14 cellular contexts compared by ENCODE assay signal in the genomic region with DNA sequence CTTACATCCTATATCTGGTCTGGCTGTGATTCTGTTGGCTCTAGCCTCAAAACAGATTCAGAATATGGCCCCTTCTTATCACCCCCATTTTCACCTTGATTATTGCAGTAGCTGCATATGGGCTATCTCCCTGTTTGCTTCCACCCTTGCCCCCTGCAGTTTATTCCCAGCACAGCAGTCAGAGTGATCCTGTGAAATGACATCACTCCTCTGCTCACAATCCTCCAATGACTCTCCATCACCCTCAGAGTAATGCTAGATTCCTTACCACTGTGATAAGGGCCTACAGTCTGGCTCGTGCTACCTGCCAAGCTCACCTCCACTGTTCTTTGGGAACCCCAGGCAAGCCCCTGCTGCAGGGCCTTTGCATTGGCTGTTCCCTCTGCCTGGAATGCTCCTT.
DNase-seq lines count a peak whose midpoint lies in the region; ATAC-seq and TF ChIP-seq lines count a peak whose summit lies in the region.
"Had no signal": no experiment of that assay in that cellular context is flagged by ENCODE, and none has a peak within 500 bp of the region (broad histone marks: within the 10 kb centered on the region; RNA-seq: fewer than 3 reads in every experiment).

No MANE protein-coding gene starts in this region.

- no peak overlapping the region for H3K9ac ChIP-seq in neural progenitor cell

- H3K36me3 Mint-ChIP-seq in endothelial cell (ENCODE audit: low read depth, unreplicated experiment) (no peaks in the 10 kb centered on the region), neural progenitor cell (no peaks in the 10 kb centered on the region)

- H3K9me3 Mint-ChIP-seq in endothelial cell (ENCODE audit: unreplicated experiment) (no peaks in the 10 kb centered on the region), neural progenitor cell (no peaks in the 10 kb centered on the region)
- H3K9me3 Mint-ChIP-seq: activated CD8-positive, alpha-beta T cell treated with anti-CD3 and anti-CD28 coated beads for 36 hours had no signal

- H3K4me3 Mint-ChIP-seq in endothelial cell (ENCODE audit: unreplicated experiment) (no peak overlapping the region), neural progenitor cell (no peak overlapping the region)
- H3K4me3 Mint-ChIP-seq: activated CD8-positive, alpha-beta T cell treated with anti-CD3 and anti-CD28 coated beads for 36 hours had no signal

- CTCF ChIA-PET in Panc1 (lab: Charles Lee): interaction anchor here (0.6 to 0.8 kb wide), 2 partner anchors 129 to 1046 kb away, joined by 3 read pairs; no protein-coding TSS in a partner anchor

- H3K4me1 Mint-ChIP-seq in endothelial cell (ENCODE audit: unreplicated experiment): no peaks in the 10 kb centered on the region
- peaks cover 3% of the 10 kb centered on the region for H3K4me1 Mint-ChIP-seq in neural progenitor cell

- intact Hi-C loops in Panc1 (cut with micrococcal nuclease; ENCODE audit: unreplicated experiment): no loop called here

- H3K9me3 ChIP-seq in Panc1 (ENCODE audit: control insufficient read depth, insufficient read depth, low read depth, low read length) (no peaks in the 10 kb centered on the region), neural progenitor cell (ENCODE audit: low read depth) (no peaks in the 10 kb centered on the region)
- H3K9me3 ChIP-seq: heart left ventricle, lower lobe of right lung, spleen had no signal

- ATAC-seq in Panc1: peak; percentile 78
- ATAC-seq in HG03520 (IDR thresholded peaks at IDR 0.05; ENCODE audit: unreplicated experiment): no peak
- no peak for ATAC-seq in HG02610 (IDR thresholded peaks at IDR 0.05; ENCODE audit: unreplicated experiment)
- ATAC-seq: activated CD8-positive, alpha-beta T cell treated with anti-CD3 and anti-CD28 coated beads for 36 hours; heart left ventricle; lower lobe of right lung had no signal

- POLR2A ChIA-PET in Panc1 (lab: Charles Lee): no interaction called here

- H3K27ac Mint-ChIP-seq in endothelial cell (ENCODE audit: unreplicated experiment) (no peak overlapping the region), neural progenitor cell (no peak overlapping the region)
- H3K27ac Mint-ChIP-seq: activated CD8-positive, alpha-beta T cell treated with anti-CD3 and anti-CD28 coated beads for 36 hours had no signal

- TF ChIP-seq CTCF in Panc1 (IDR thresholded peaks at IDR 0.05) (no peak), endothelial cell (IDR thresholded peaks at IDR 0.05; ENCODE audit: unreplicated experiment) (no peak), neural progenitor cell (IDR thresholded peaks at IDR 0.05) (peak; percentile 10)

- H4K20me1 ChIP-seq in neural progenitor cell (ENCODE audit: low read depth): no peaks in the 10 kb centered on the region

- BruUV-seq in Panc1 (replicated peaks; lab: Mats Ljungman, UMichigan): no TSS peak

- H3K27me3 ChIP-seq in Panc1 (ENCODE audit: control insufficient read depth, insufficient read depth, low read length): no peaks in the 10 kb centered on the region
- H3K27me3 ChIP-seq in neural progenitor cell: peaks cover 59% of the 10 kb centered on the region

- DNase-seq in ELF-1 (ENCODE audit: low read depth, low spot score) (peak; percentile 20), Panc1 (ENCODE audit: low read depth, low spot score) (no peak), endothelial cell (ENCODE audit: low spot score) (peak; percentile 17), neural progenitor cell (ENCODE audit: low spot score) (no peak), A172 (ENCODE audit: low spot score) (no peak)
- no peak for DNase-seq in stimulated activated CD4-positive, alpha-beta T cell treated with anti-CD3 and anti-CD28 coated beads, Interleukin-2, amount 100 ng/mL, for 24 hours
- DNase-seq: activated CD8-positive, alpha-beta T cell treated with anti-CD3 and anti-CD28 coated beads for 36 hours; heart left ventricle; lower lobe of right lung; RPMI8226; spleen; T-helper 9 cell had no signal

- H2AFZ ChIP-seq in neural progenitor cell (replicated peaks): no peak overlapping the region

- no peak overlapping the region for H3K4me3 ChIP-seq in Panc1 (ENCODE audit: low read depth in 2 of 2, low read length in 2 of 2)
- H3K4me3 ChIP-seq in neural progenitor cell: no peak overlapping the region
- H3K4me3 ChIP-seq: heart left ventricle, lower lobe of right lung, spleen had no signal

- H3K4me2 ChIP-seq in neural progenitor cell: no peak overlapping the region

- no peaks in the 10 kb centered on the region for H3K36me3 ChIP-seq in Panc1 (ENCODE audit: control insufficient read depth, insufficient read depth, low read length)
- no peaks in the 10 kb centered on the region for H3K36me3 ChIP-seq in neural progenitor cell
- H3K36me3 ChIP-seq: heart left ventricle, lower lobe of right lung, spleen had no signal

- H3F3A ChIP-seq in neural progenitor cell (ENCODE audit: low read depth): no peaks in the 10 kb centered on the region

- in situ Hi-C loops in Panc1 (cut with HindIII; ENCODE audit: low pct_unique_long_range_greater_than_20kb, low sequenced_read_pairs): no loop called here

- no peaks in the 10 kb centered on the region for H3K79me2 ChIP-seq in neural progenitor cell (ENCODE audit: low read depth)

- H3K4me1 ChIP-seq in Panc1 (ENCODE audit: control insufficient read depth, insufficient read depth, low read length): no peaks in the 10 kb centered on the region
- H3K4me1 ChIP-seq in neural progenitor cell: no peaks in the 10 kb centered on the region
- H3K4me1 ChIP-seq: heart left ventricle, lower lobe of right lung, spleen had no signal

- H3K27me3 Mint-ChIP-seq in endothelial cell (ENCODE audit: unreplicated experiment): peaks cover 5% of the 10 kb centered on the region
- H3K27me3 Mint-ChIP-seq in neural progenitor cell (ENCODE audit: insufficient read depth, low read depth): peaks cover 8% of the 10 kb centered on the region

- H3K27ac ChIP-seq in Panc1 (ENCODE audit: low read length): no peak overlapping the region
- no peak overlapping the region for H3K27ac ChIP-seq in neural progenitor cell
- H3K27ac ChIP-seq: heart left ventricle, lower lobe of right lung, spleen had no signal

Comparison
In these comparisons a context has a peak if more than half of its experiments do, and no peak if none do; other contexts are left out.
1. DNase-seq: peak in ELF-1 (single experiment) and endothelial cell (single experiment); none in Panc1 (single experiment), neural progenitor cell (single experiment), stimulated activated CD4-positive, alpha-beta T cell treated with anti-CD3 and anti-CD28 coated beads, Interleukin-2, amount 100 ng/mL, for 24 hours (0 of 2) and A172 (single experiment).